In the genomic region with DNA sequence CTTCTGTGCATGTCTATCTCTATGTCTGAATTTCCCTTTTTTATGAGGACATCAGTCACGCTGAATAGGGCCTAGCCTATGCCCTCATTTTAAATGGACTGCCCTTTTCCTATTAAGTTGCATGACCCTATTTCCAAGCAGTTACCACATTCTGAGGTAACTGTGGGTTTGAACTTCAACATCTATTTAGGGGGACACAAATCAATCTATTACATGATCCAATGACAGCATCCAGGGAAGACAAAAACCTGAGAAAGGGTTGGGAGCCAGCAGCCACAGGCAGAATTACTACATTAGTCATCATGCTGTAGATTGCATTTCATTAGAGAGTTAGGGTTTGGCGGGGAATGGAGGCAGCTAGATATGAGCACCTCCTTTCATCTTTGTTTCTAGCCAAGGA, we compare ENCODE assay signal across 25 cellular contexts. TPM values are rescaled to one million over a fixed set of nuclear protein-coding genes. Genes with fewer than 3 reads are reported as not detected.
DNase-seq lines count a peak whose midpoint lies in the region; ATAC-seq and TF ChIP-seq lines count a peak whose summit lies in the region.
"Had no signal": no experiment of that assay in that cellular context is flagged by ENCODE, and none has a peak within 500 bp of the region (broad histone marks: within the 10 kb centered on the region; RNA-seq: fewer than 3 reads in every experiment).

No MANE protein-coding gene starts in this region.

- no peak overlapping the region for H3K9ac ChIP-seq in GM23248
- no peak overlapping the region for H3K9ac ChIP-seq in skeletal muscle tissue (ENCODE audit: low read depth in 1 of 3, low read length in 3 of 3)
- H3K9ac ChIP-seq: parathyroid adenoma had no signal

- no peaks in the 10 kb centered on the region for H3K9me2 ChIP-seq in GM23248 (ENCODE audit: insufficient read depth)

- in situ Hi-C loops in GM23248 (cut with MboI) = no loop called here

- no peak overlapping the region for H3K4me2 ChIP-seq in GM23248 (ENCODE audit: unreplicated experiment)

- H3K9me3 ChIP-seq in GM23248 (ENCODE audit: low read depth) (no peaks in the 10 kb centered on the region), skeletal muscle tissue (ENCODE audit: control insufficient read depth in 3 of 3, low read length in 3 of 3) (no peaks in the 10 kb centered on the region)

- no peaks in the 10 kb centered on the region for H4K20me1 ChIP-seq in GM23248 (ENCODE audit: insufficient read depth)

- ATAC-seq in SK-N-SH treated with all-trans-retinoic acid at 6 μM for 48 hours (peak; percentile 87), HG02870 (IDR thresholded peaks at IDR 0.05; ENCODE audit: unreplicated experiment) (no peak)
- ATAC-seq: natural killer cell treated with Interleukin-12 subunit alpha and Interleukin-12 subunit beta and Interleukin-15 and Interleukin-18, amount 100 ng/mL, for 72 hours; right cardiac atrium had no signal

- H3F3A ChIP-seq in GM23248 (ENCODE audit: insufficient read depth) = no peaks in the 10 kb centered on the region

- H3K27me3 ChIP-seq in GM23248 (replicated peaks; ENCODE audit: insufficient read depth) = no peaks in the 10 kb centered on the region
- H3K27me3 ChIP-seq in skeletal muscle tissue (ENCODE audit: control insufficient read depth in 3 of 3, insufficient read depth in 3 of 3, low read length in 3 of 3) = no peaks in the 10 kb centered on the region
- H3K27me3 ChIP-seq: stomach, transverse colon had no signal

- H2AFZ ChIP-seq in GM23248 = no peak overlapping the region
- H2AFZ ChIP-seq: parathyroid adenoma had no signal

- no peaks in the 10 kb centered on the region for H3K79me2 ChIP-seq in GM23248 (ENCODE audit: insufficient read depth)
- H3K79me2 ChIP-seq: parathyroid adenoma had no signal

- no peak overlapping the region for H3K4me3 ChIP-seq in GM23248
- no peak overlapping the region for H3K4me3 ChIP-seq in skeletal muscle tissue (ENCODE audit: low read length in 3 of 3)
- H3K4me3 ChIP-seq: stomach, transverse colon had no signal

- H3K27ac ChIP-seq in GM23248 (no peak overlapping the region), skeletal muscle tissue (ENCODE audit: low read depth, low read length) (peak overlapping the region; percentile 37)
- H3K27ac ChIP-seq: parathyroid adenoma, stomach, transverse colon had no signal

- H3K36me3 ChIP-seq in GM23248 (ENCODE audit: low read depth) = no peaks in the 10 kb centered on the region
- H3K36me3 ChIP-seq in skeletal muscle tissue (ENCODE audit: control insufficient read depth in 3 of 3, insufficient read depth in 3 of 3, low read length in 3 of 3) = no peaks in the 10 kb centered on the region
- H3K36me3 ChIP-seq: stomach, transverse colon had no signal

- 94 to 98% methylated on average over 2 of the region's 2 CpGs for WGBS in GM23248 (ENCODE audit: low coverage in 1 of 2, low lambda C conversion rate in 2 of 2, missing lambda C conversion rate in 2 of 2), 2 experiments

- DNase-seq in GM23248 (peak; percentile 6), fibroblast of peridontal ligament (ENCODE audit: extremely low read depth) (peak; percentile 42), GM03348 (ENCODE audit: low spot score) (no peak), NCI-H526 (lab: John Stamatoyannopoulos, UW) (no peak), NCI-H446 (lab: John Stamatoyannopoulos, UW) (no peak)
- DNase-seq: activated B cell treated with CpG ODN at 0.5 μM for 24 hours; activated CD4-positive, alpha-beta T cell treated with anti-CD3 and anti-CD28 coated beads, Interleukin-2, amount 50 U/mL, for 4 hours; activated effector memory CD4-positive, alpha-beta T cell treated with anti-CD3 and anti-CD28 coated beads, Interleukin-2, amount 50 U/mL, for 16 hours; activated naive CD8-positive, alpha-beta T cell treated with anti-CD3 and anti-CD28 coated beads, Interleukin-2, amount 10 ng/mL, durations not matched to agents 7 days and 5 days; CD4-positive, alpha-beta memory T cell; DMS 273 treated with DMSO at 0.1 percent for 48 hours; erythroblast; hypothalamus; midbrain; NCI-H1092; NCI-H2029 treated with DMSO at 0.1 percent for 48 hours; right cardiac atrium; stimulated activated CD8-positive, alpha-beta memory T cell treated with anti-CD3 and anti-CD28 coated beads, Interleukin-4, amount 100 ng/mL, for 48 hours; stomach; transverse colon had no signal

- H3K4me1 ChIP-seq in GM23248 (ENCODE audit: insufficient read depth) (no peaks in the 10 kb centered on the region), skeletal muscle tissue (ENCODE audit: control insufficient read depth in 3 of 3, insufficient read depth in 3 of 3, low read length in 3 of 3) (peaks cover 0 to 22% (median 3%) of the 10 kb centered on the region in 3 donors)
- H3K4me1 ChIP-seq: parathyroid adenoma, stomach, transverse colon had no signal

TF ChIP-seq in SK-N-SH treated with all-trans-retinoic acid at 6 μM for 48 hours, 23 proteins besides CTCF, POLR2A, EP300 and RAD21:
- TF ChIP-seq, protein P1, sequence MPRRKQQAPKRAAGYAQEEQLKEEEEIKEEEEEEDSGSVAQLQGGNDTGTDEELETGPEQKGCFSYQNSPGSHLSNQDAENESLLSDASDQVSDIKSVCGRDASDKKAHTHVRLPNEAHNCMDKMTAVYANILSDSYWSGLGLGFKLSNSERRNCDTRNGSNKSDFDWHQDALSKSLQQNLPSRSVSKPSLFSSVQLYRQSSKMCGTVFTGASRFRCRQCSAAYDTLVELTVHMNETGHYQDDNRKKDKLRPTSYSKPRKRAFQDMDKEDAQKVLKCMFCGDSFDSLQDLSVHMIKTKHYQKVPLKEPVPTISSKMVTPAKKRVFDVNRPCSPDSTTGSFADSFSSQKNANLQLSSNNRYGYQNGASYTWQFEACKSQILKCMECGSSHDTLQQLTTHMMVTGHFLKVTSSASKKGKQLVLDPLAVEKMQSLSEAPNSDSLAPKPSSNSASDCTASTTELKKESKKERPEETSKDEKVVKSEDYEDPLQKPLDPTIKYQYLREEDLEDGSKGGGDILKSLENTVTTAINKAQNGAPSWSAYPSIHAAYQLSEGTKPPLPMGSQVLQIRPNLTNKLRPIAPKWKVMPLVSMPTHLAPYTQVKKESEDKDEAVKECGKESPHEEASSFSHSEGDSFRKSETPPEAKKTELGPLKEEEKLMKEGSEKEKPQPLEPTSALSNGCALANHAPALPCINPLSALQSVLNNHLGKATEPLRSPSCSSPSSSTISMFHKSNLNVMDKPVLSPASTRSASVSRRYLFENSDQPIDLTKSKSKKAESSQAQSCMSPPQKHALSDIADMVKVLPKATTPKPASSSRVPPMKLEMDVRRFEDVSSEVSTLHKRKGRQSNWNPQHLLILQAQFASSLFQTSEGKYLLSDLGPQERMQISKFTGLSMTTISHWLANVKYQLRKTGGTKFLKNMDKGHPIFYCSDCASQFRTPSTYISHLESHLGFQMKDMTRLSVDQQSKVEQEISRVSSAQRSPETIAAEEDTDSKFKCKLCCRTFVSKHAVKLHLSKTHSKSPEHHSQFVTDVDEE (CRISPR knock-in tag; IDR thresholded peaks at IDR 0.05) = no peak
- TF ChIP-seq ISL1 (CRISPR knock-in tag; IDR thresholded peaks at IDR 0.05) (peak; percentile 61), RARB (CRISPR knock-in tag; IDR thresholded peaks at IDR 0.05) (no peak), ZFP3 (CRISPR knock-in tag; IDR thresholded peaks at IDR 0.05) (0 out of 2 replicates have a peak, but pooled peaks have one; percentile 18)
- TF ChIP-seq, protein P2, sequence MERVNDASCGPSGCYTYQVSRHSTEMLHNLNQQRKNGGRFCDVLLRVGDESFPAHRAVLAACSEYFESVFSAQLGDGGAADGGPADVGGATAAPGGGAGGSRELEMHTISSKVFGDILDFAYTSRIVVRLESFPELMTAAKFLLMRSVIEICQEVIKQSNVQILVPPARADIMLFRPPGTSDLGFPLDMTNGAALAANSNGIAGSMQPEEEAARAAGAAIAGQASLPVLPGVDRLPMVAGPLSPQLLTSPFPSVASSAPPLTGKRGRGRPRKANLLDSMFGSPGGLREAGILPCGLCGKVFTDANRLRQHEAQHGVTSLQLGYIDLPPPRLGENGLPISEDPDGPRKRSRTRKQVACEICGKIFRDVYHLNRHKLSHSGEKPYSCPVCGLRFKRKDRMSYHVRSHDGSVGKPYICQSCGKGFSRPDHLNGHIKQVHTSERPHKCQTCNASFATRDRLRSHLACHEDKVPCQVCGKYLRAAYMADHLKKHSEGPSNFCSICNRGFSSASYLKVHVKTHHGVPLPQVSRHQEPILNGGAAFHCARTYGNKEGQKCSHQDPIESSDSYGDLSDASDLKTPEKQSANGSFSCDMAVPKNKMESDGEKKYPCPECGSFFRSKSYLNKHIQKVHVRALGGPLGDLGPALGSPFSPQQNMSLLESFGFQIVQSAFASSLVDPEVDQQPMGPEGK (CRISPR knock-in tag; IDR thresholded peaks at IDR 0.05; ENCODE audit: borderline replicate concordance) = 0 out of 2 replicates have a peak, but pooled peaks have one; percentile 27

RNA-seq across cellular contexts. Expression of a gene that starts 40.2 kb away (rescaled TPM):
- 48.3 and 65.3 TPM in 2 replicates for total RNA-seq in GM23248 (2014; rRNA removed; shearing (Covaris generic))
- polyA plus RNA-seq in GM23248 (2016; fragmentation: Nextera tagmentation; extraction: Ambion mirVana) = 28.6 and 32.5 TPM in 2 replicates
- 15.1 TPM for total RNA-seq in skeletal muscle tissue

RNA-seq across cellular contexts. Expression of a gene that starts 54.7 kb away (rescaled TPM):
- total RNA-seq in GM23248 (2014; rRNA removed; shearing (Covaris generic)) = 12.6 and 14.5 TPM in 2 replicates
- 22.5 and 23.3 TPM in 2 replicates for polyA plus RNA-seq in GM23248 (2016; fragmentation: Nextera tagmentation; extraction: Ambion mirVana)
- 11.0 TPM for total RNA-seq in skeletal muscle tissue

Comparison
In these comparisons a context has a peak if more than half of its experiments do, and no peak if none do; other contexts are left out.
1. DNase-seq: peak in GM23248 (single experiment) and fibroblast of peridontal ligament (single experiment); none in GM03348 (single experiment), NCI-H526 (0 of 2) and NCI-H446 (0 of 2).